In genomic region chr16:70574595-70575271, GRCh38 we compare ENCODE assay signal across 13 cellular contexts. TPM values are rescaled to one million over a fixed set of nuclear protein-coding genes. Genes with fewer than 3 reads are reported as not detected.
DNase-seq lines count a peak whose midpoint lies in the region; ATAC-seq, FAIRE-seq and TF ChIP-seq lines count a peak whose summit lies in the region.
"Had no signal": no experiment of that assay in that cellular context is flagged by ENCODE, and none has a peak within 500 bp of the region (broad histone marks: within the 10 kb centered on the region; RNA-seq: fewer than 3 reads in every experiment).

No MANE protein-coding gene starts in this region.

- TF ChIP-seq CTCF in astrocyte (IDR thresholded peaks at IDR 0.05; ENCODE audit: insufficient read depth, low read depth, low read length), result no peak

- no peak for FAIRE-seq in astrocyte (lab: Jason Lieb, UNC)
- FAIRE-seq: islet of Langerhans had no signal

- 95% methylated on average over 8 of the region's 8 CpGs for WGBS in thymus

- H3K4me1 ChIP-seq in astrocyte (ENCODE audit: insufficient read depth, low read length) (peaks cover 57% of the 10 kb centered on the region), thymus (ENCODE audit: control insufficient read depth, insufficient read depth, low read length) (no peaks in the 10 kb centered on the region)

- peaks cover 37% of the 10 kb centered on the region for H3K36me3 ChIP-seq in astrocyte (ENCODE audit: insufficient read depth, low read length)
- H3K36me3 ChIP-seq in thymus (ENCODE audit: control insufficient read depth, insufficient read depth), result peaks cover 59% of the 10 kb centered on the region

- no peaks in the 10 kb centered on the region for H3K27me3 Mint-ChIP-seq in activated T-cell treated with anti-CD3 and anti-CD28 coated beads, Interleukin-2, amount 50 U/mL, for 72 hours (ENCODE audit: low read depth)
- H3K27me3 Mint-ChIP-seq in astrocyte (ENCODE audit: low read depth, unreplicated experiment) (no peaks in the 10 kb centered on the region), memory B cell (no peaks in the 10 kb centered on the region)
- H3K27me3 Mint-ChIP-seq: activated naive CD8-positive, alpha-beta T cell treated with anti-CD3 and anti-CD28 coated beads, Interleukin-2, amount 10 ng/mL, durations not matched to agents 7 days and 5 days had no signal

- no peak for DNase-seq in activated T-cell treated with anti-CD3 and anti-CD28 coated beads, Interleukin-2, amount 50 U/mL, for 72 hours
- no peak for DNase-seq in activated T-cell treated with anti-CD3 and anti-CD28 coated beads, Interleukin-2, amount 50 U/mL, for 1 hour
- DNase-seq in astrocyte (ENCODE audit: low read depth) (no peak), memory B cell (ENCODE audit: low spot score in 2 of 2) (no peak), OCI-M2 (lab: John Stamatoyannopoulos, UW; ENCODE audit: unreplicated experiment) (no peak)
- DNase-seq: activated naive CD8-positive, alpha-beta T cell treated with anti-CD3 and anti-CD28 coated beads, Interleukin-2, amount 10 ng/mL, durations not matched to agents 7 days and 5 days; KG1; nucleus accumbens; SJCRH30 had no signal

- H3K27ac ChIP-seq in astrocyte (ENCODE audit: low read depth, low read length) (peak overlapping the region; percentile 74), thymus (ENCODE audit: low read depth) (peak overlapping the region; percentile 13)
- H3K27ac ChIP-seq: SJCRH30 had no signal

- H4K20me1 ChIP-seq in astrocyte (ENCODE audit: insufficient read depth, low read length), result peaks cover 57% of the 10 kb centered on the region

- H3K9ac ChIP-seq in astrocyte (ENCODE audit: low read length), result peak overlapping the region; percentile 68

- H3K36me3 Mint-ChIP-seq in activated T-cell treated with anti-CD3 and anti-CD28 coated beads, Interleukin-2, amount 50 U/mL, for 72 hours (ENCODE audit: insufficient read depth in 2 of 2), result peaks cover 15 to 27% of the 10 kb centered on the region in 2 donors
- H3K36me3 Mint-ChIP-seq in astrocyte (ENCODE audit: low read depth, unreplicated experiment) (peaks cover 26% of the 10 kb centered on the region), memory B cell (peaks cover 22% of the 10 kb centered on the region)

- no peaks in the 10 kb centered on the region for H3K9me3 Mint-ChIP-seq in activated T-cell treated with anti-CD3 and anti-CD28 coated beads, Interleukin-2, amount 50 U/mL, for 72 hours
- H3K9me3 Mint-ChIP-seq in astrocyte (ENCODE audit: unreplicated experiment) (no peaks in the 10 kb centered on the region), memory B cell (no peaks in the 10 kb centered on the region)
- H3K9me3 Mint-ChIP-seq: activated naive CD8-positive, alpha-beta T cell treated with anti-CD3 and anti-CD28 coated beads, Interleukin-2, amount 10 ng/mL, durations not matched to agents 7 days and 5 days had no signal

- H3K4me3 Mint-ChIP-seq in activated T-cell treated with anti-CD3 and anti-CD28 coated beads, Interleukin-2, amount 50 U/mL, for 72 hours, result no peak overlapping the region
- H3K4me3 Mint-ChIP-seq in astrocyte (ENCODE audit: unreplicated experiment), result no peak overlapping the region
- no peak overlapping the region for H3K4me3 Mint-ChIP-seq in memory B cell
- H3K4me3 Mint-ChIP-seq: activated naive CD8-positive, alpha-beta T cell treated with anti-CD3 and anti-CD28 coated beads, Interleukin-2, amount 10 ng/mL, durations not matched to agents 7 days and 5 days had no signal

- H3K4me3 ChIP-seq in astrocyte (ENCODE audit: insufficient read depth, low read depth, low read length) (no peak overlapping the region), thymus (ENCODE audit: low read length) (no peak overlapping the region)
- H3K4me3 ChIP-seq: SJCRH30 had no signal

- H3K4me1 Mint-ChIP-seq in activated T-cell treated with anti-CD3 and anti-CD28 coated beads, Interleukin-2, amount 50 U/mL, for 72 hours (ENCODE audit: low read depth), result peaks cover 34% of the 10 kb centered on the region
- peaks cover 54% of the 10 kb centered on the region for H3K4me1 Mint-ChIP-seq in astrocyte (ENCODE audit: low read depth, unreplicated experiment)
- peaks cover 4% of the 10 kb centered on the region for H3K4me1 Mint-ChIP-seq in memory B cell

- no peak for ATAC-seq in activated T-cell treated with anti-CD3 and anti-CD28 coated beads, Interleukin-2, amount 50 U/mL, for 72 hours (replicated peaks in 1 of 2)
- ATAC-seq in memory B cell (ENCODE audit: low read depth), result peak; percentile 21
- ATAC-seq in GM21737 (IDR thresholded peaks at IDR 0.05; ENCODE audit: unreplicated experiment), result no peak
- ATAC-seq in HG03097 (IDR thresholded peaks at IDR 0.05; ENCODE audit: low FRiP score, unreplicated experiment), result no peak

- no peaks in the 10 kb centered on the region for H3K9me3 ChIP-seq in astrocyte (ENCODE audit: insufficient read depth, low read depth, low read length)
- no peaks in the 10 kb centered on the region for H3K9me3 ChIP-seq in thymus (ENCODE audit: control insufficient read depth)
- H3K9me3 ChIP-seq: SJCRH30 had no signal

- peak overlapping the region; percentile 64 for H3K27ac Mint-ChIP-seq in activated T-cell treated with anti-CD3 and anti-CD28 coated beads, Interleukin-2, amount 50 U/mL, for 72 hours
- H3K27ac Mint-ChIP-seq in astrocyte (ENCODE audit: unreplicated experiment), result peak overlapping the region; percentile 89
- no peak overlapping the region for H3K27ac Mint-ChIP-seq in memory B cell
- H3K27ac Mint-ChIP-seq: activated naive CD8-positive, alpha-beta T cell treated with anti-CD3 and anti-CD28 coated beads, Interleukin-2, amount 10 ng/mL, durations not matched to agents 7 days and 5 days had no signal

- peaks cover 9% of the 10 kb centered on the region for H3K79me2 ChIP-seq in astrocyte (ENCODE audit: insufficient read depth, low read length)

- H2AFZ ChIP-seq in astrocyte (ENCODE audit: low read depth, low read length), result no peak overlapping the region

- peak overlapping the region; percentile 52 for H3K4me2 ChIP-seq in astrocyte (ENCODE audit: low read length)

- H3K27me3 ChIP-seq in astrocyte (ENCODE audit: insufficient read depth, low read length) (no peaks in the 10 kb centered on the region), thymus (ENCODE audit: control insufficient read depth, insufficient read depth) (no peaks in the 10 kb centered on the region)
- H3K27me3 ChIP-seq: SJCRH30 had no signal

RNA-seq across cellular contexts. Expression of gene SF3B3, which starts 51.1 kb away (rescaled TPM):
- 100 to 1,000 TPM; 302 to 309 TPM for total RNA-seq in activated T-cell treated with anti-CD3 and anti-CD28 coated beads, Interleukin-2, amount 50 U/mL, for 72 hours
- total RNA-seq in astrocyte, result 174 and 179 TPM in 2 replicates
- 120 TPM for polyA plus RNA-seq in thymus

RNA-seq across cellular contexts. Expression of gene COG4, which starts 51.4 kb away (rescaled TPM):
- 10 to 100 TPM; 30.2 to 53.4 TPM for total RNA-seq in activated T-cell treated with anti-CD3 and anti-CD28 coated beads, Interleukin-2, amount 50 U/mL, for 72 hours
- total RNA-seq in astrocyte, result 41.7 and 42.6 TPM in 2 replicates
- polyA plus RNA-seq in thymus, result 63.3 TPM
